Comparison of ENCODE assay signal across 8 cellular contexts in the genomic region with DNA sequence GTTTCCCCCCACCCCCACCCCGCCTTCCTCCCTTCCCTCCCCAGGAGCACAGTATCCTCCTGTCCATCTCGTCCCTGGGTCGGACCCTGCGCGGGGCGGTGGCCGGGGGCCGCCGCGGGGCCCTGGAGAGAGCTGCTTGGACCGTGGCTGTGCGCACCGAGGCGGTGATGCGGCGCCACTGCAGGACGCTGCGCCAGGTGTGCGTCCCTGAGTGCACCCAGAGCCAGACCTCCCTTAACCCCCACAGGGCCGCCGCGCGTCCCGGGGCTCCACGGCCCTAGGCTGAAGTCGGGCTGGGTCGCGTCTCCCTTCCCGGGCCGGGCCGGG. TPM values are rescaled to one million over a fixed set of nuclear protein-coding genes. Genes with fewer than 3 reads are reported as not detected.
DNase-seq lines count a peak whose midpoint lies in the region; TF ChIP-seq lines count a peak whose summit lies in the region.

No MANE protein-coding gene starts in this region.

- H3K27me3 ChIP-seq in kidney epithelial cell (ENCODE audit: control insufficient read depth, insufficient read depth, low read length), result peaks cover 29% of the 10 kb centered on the region
- peaks cover 21% of the 10 kb centered on the region for H3K27me3 ChIP-seq in brain microvascular endothelial cell (replicated peaks)

- no peaks in the 10 kb centered on the region for H3K9me3 ChIP-seq in HEK293 (ENCODE audit: control insufficient read depth, insufficient read depth, low read depth, low read length)

- H3K36me3 ChIP-seq in HEK293 (ENCODE audit: control insufficient read depth in 2 of 2, insufficient read depth in 1 of 2, low read length in 2 of 2) (peaks cover 0 to 19% of the 10 kb centered on the region in 2 experiments; a peak in 2 of 3 replicates), kidney epithelial cell (ENCODE audit: control insufficient read depth, insufficient read depth, low read length) (no peaks in the 10 kb centered on the region), brain microvascular endothelial cell (replicated peaks) (peaks cover 2% of the 10 kb centered on the region)

- H3K27ac ChIP-seq in HEK293 (ENCODE audit: extremely low read depth, low read depth, low read length) (peak overlapping the region; percentile 3; the same call in 1 of the 2 replicates), brain microvascular endothelial cell (no peak overlapping the region)

- in situ Hi-C loops in brain microvascular endothelial cell (cut with HindIII; ENCODE audit: low pct_ligation_motif_present, low sequenced_read_pairs), result no loop called here

- peaks cover 7% of the 10 kb centered on the region; the same call in 1 of the 2 replicates for H3K4me1 ChIP-seq in HEK293 (ENCODE audit: control insufficient read depth, insufficient read depth, low read length)

- POLR2A ChIA-PET in HEK293 (lab: Yijun Ruan, JAX), result interaction anchor here (1.0 to 2.9 kb wide), 6 partner anchors 24 to 82 kb away, joined by 3 to 11 read pairs (median 4); a partner anchor contains a TSS

- DNase-seq in DMS53 (lab: John Stamatoyannopoulos, UW) (peak; percentile 89), DMS53 treated with DMSO at 0.1 percent for 48 hours (lab: John Stamatoyannopoulos, UW; ENCODE audit: unreplicated experiment) (no peak), RPMI8226 (peak; percentile 76), kidney epithelial cell (ENCODE audit: low read depth) (no peak), NOMO-1 treated with dmso at 0.1 percent for 144 hours (lab: John Stamatoyannopoulos, UW; ENCODE audit: unreplicated experiment) (no peak), brain microvascular endothelial cell (no peak), SIG-M5 treated with dmso at 0.1 percent for 504 hours (lab: John Stamatoyannopoulos, UW; ENCODE audit: unreplicated experiment) (no peak)

- TF ChIP-seq CTCF in HEK293 (tag by site-specific recombination; IDR thresholded peaks at IDR 0.05) (no peak), kidney epithelial cell (IDR thresholded peaks at IDR 0.05; ENCODE audit: insufficient read depth, low read length, poor library complexity, severe bottlenecking) (no peak), brain microvascular endothelial cell (IDR thresholded peaks at IDR 0.05; ENCODE audit: low read depth, low read length, missing control alignments) (no peak)

- H3K4me3 ChIP-seq in HEK293 (ENCODE audit: low read depth, low read length), result no peak overlapping the region
- H3K4me3 ChIP-seq in kidney epithelial cell (ENCODE audit: low read depth, low read length), result peak overlapping the region; percentile 41
- no peak overlapping the region for H3K4me3 ChIP-seq in brain microvascular endothelial cell (ENCODE audit: low read depth, low read length)

- CTCF ChIA-PET in HEK293 (lab: Yijun Ruan, JAX), result interaction anchor here (0.7 to 4.4 kb wide), 19 partner anchors 10 to 557 kb away, joined by 3 to 39 read pairs (median 4); a partner anchor contains a TSS

TF ChIP-seq in HEK293, 187 proteins besides CTCF, POLR2A, EP300 and RAD21:
- TF ChIP-seq KLF16 (tag by site-specific recombination; IDR thresholded peaks at IDR 0.05) (no peak), ZNF274 (IDR thresholded peaks at IDR 0.05; ENCODE audit: low read length) (no peak), ZNF274 (tag by site-specific recombination; IDR thresholded peaks at IDR 0.05; ENCODE audit: borderline replicate concordance) (no peak), ZSCAN23 (tag by site-specific recombination; IDR thresholded peaks at IDR 0.05) (no peak), RBAK (tag by site-specific recombination; IDR thresholded peaks at IDR 0.05) (no peak), ZNF354C (tag by site-specific recombination; IDR thresholded peaks at IDR 0.05; ENCODE audit: borderline replicate concordance, low read depth) (no peak), SP2 (tag by site-specific recombination; IDR thresholded peaks at IDR 0.05) (no peak), GLI2 (tag by site-specific recombination; IDR thresholded peaks at IDR 0.05; ENCODE audit: borderline replicate concordance, low read depth) (no peak), ZNF76 (tag by site-specific recombination; IDR thresholded peaks at IDR 0.05; ENCODE audit: borderline replicate concordance, low read depth) (no peak), ZNF214 (tag by site-specific recombination; IDR thresholded peaks at IDR 0.05; ENCODE audit: borderline replicate concordance) (no peak)
- TF ChIP-seq, protein P1, sequence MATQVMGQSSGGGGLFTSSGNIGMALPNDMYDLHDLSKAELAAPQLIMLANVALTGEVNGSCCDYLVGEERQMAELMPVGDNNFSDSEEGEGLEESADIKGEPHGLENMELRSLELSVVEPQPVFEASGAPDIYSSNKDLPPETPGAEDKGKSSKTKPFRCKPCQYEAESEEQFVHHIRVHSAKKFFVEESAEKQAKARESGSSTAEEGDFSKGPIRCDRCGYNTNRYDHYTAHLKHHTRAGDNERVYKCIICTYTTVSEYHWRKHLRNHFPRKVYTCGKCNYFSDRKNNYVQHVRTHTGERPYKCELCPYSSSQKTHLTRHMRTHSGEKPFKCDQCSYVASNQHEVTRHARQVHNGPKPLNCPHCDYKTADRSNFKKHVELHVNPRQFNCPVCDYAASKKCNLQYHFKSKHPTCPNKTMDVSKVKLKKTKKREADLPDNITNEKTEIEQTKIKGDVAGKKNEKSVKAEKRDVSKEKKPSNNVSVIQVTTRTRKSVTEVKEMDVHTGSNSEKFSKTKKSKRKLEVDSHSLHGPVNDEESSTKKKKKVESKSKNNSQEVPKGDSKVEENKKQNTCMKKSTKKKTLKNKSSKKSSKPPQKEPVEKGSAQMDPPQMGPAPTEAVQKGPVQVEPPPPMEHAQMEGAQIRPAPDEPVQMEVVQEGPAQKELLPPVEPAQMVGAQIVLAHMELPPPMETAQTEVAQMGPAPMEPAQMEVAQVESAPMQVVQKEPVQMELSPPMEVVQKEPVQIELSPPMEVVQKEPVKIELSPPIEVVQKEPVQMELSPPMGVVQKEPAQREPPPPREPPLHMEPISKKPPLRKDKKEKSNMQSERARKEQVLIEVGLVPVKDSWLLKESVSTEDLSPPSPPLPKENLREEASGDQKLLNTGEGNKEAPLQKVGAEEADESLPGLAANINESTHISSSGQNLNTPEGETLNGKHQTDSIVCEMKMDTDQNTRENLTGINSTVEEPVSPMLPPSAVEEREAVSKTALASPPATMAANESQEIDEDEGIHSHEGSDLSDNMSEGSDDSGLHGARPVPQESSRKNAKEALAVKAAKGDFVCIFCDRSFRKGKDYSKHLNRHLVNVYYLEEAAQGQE (tag by site-specific recombination; IDR thresholded peaks at IDR 0.05), result no peak
- TF ChIP-seq, protein P2, sequence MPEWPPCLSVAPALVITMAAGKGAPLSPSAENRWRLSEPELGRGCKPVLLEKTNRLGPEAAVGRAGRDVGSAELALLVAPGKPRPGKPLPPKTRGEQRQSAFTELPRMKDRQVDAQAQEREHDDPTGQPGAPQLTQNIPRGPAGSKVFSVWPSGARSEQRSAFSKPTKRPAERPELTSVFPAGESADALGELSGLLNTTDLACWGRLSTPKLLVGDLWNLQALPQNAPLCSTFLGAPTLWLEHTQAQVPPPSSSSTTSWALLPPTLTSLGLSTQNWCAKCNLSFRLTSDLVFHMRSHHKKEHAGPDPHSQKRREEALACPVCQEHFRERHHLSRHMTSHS (tag by site-specific recombination; IDR thresholded peaks at IDR 0.05), result no peak
- TF ChIP-seq, protein P3, sequence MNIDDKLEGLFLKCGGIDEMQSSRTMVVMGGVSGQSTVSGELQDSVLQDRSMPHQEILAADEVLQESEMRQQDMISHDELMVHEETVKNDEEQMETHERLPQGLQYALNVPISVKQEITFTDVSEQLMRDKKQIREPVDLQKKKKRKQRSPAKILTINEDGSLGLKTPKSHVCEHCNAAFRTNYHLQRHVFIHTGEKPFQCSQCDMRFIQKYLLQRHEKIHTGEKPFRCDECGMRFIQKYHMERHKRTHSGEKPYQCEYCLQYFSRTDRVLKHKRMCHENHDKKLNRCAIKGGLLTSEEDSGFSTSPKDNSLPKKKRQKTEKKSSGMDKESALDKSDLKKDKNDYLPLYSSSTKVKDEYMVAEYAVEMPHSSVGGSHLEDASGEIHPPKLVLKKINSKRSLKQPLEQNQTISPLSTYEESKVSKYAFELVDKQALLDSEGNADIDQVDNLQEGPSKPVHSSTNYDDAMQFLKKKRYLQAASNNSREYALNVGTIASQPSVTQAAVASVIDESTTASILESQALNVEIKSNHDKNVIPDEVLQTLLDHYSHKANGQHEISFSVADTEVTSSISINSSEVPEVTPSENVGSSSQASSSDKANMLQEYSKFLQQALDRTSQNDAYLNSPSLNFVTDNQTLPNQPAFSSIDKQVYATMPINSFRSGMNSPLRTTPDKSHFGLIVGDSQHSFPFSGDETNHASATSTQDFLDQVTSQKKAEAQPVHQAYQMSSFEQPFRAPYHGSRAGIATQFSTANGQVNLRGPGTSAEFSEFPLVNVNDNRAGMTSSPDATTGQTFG (tag by site-specific recombination; IDR thresholded peaks at IDR 0.05; ENCODE audit: borderline replicate concordance), result no peak

RNA-seq across cellular contexts. Expression of a gene that starts 2.2 kb away (rescaled TPM):
- total RNA-seq in kidney epithelial cell, result 0.21 and 0.27 TPM in 2 replicates

RNA-seq across cellular contexts. Expression of a gene that starts 11.2 kb away (rescaled TPM):
- 0.04 and 0.07 TPM in 2 replicates for total RNA-seq in kidney epithelial cell

RNA-seq across cellular contexts. Expression of a gene that starts 24.8 kb away (rescaled TPM):
- 23.9 and 24.4 TPM in 2 replicates for total RNA-seq in kidney epithelial cell

RNA-seq across cellular contexts. Expression of a gene that starts 41.1 kb away (rescaled TPM):
- 13.1 and 14.1 TPM in 2 replicates for total RNA-seq in kidney epithelial cell

RNA-seq across cellular contexts. Expression of a gene that starts 41.7 kb away (rescaled TPM):
- 0.21 and 0.68 TPM in 2 replicates for total RNA-seq in kidney epithelial cell

Comparison
In these comparisons a context has a peak if more than half of its experiments do, and no peak if none do; other contexts are left out.
1. DNase-seq: peak in DMS53 (single experiment) and RPMI8226 (single experiment); none in DMS53 treated with DMSO at 0.1 percent for 48 hours (single experiment), kidney epithelial cell (single experiment), NOMO-1 treated with dmso at 0.1 percent for 144 hours (single experiment), brain microvascular endothelial cell (single experiment) and SIG-M5 treated with dmso at 0.1 percent for 504 hours (single experiment).